Comparison of ENCODE assay signal across 1 cellular context in the genomic region with DNA sequence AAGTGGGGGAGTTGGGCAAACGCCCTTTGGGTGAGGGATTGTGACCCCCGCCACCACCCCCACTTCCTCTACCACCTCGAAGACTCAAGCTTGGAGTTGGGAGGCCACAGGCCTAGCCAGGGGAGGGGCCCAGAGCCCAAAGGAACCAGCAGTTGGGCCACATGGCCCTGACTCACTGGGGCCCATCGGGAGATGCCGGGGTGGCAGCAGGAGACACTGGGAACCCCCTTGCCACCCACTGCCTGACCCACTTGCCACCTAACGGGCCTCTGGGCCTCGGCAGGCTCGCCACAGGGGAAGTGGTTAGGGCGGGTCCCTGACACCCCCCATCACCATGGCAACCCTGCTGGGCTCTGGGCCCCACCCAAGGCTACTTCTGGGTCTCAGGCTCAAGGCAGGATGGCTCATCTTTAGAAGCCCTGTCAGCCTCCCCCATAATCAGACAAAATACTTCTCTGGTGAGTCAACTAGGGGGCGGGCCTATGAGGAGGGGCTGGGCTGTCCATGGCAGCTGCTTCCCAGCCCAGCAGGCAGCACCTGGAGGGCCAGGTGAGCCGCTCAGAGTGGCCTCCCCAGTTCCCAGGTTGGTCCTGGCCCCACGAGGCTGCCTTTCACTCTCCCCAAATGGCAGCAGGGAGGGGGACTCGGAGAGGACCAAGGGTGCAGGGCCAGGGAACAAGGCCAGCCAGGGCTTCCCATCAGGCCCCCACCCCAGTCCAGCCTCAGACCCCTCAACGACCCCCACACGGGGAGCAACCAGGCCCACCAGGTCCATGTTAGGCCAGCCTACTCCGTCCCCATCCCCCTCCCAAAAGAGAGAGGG.
TF ChIP-seq lines count a peak whose summit lies in the region.

No MANE protein-coding gene starts in this region.

TF ChIP-seq in HEK293, 187 proteins besides CTCF, POLR2A, EP300 and RAD21 (continued from another document and continues in another):
- TF ChIP-seq, protein P1, sequence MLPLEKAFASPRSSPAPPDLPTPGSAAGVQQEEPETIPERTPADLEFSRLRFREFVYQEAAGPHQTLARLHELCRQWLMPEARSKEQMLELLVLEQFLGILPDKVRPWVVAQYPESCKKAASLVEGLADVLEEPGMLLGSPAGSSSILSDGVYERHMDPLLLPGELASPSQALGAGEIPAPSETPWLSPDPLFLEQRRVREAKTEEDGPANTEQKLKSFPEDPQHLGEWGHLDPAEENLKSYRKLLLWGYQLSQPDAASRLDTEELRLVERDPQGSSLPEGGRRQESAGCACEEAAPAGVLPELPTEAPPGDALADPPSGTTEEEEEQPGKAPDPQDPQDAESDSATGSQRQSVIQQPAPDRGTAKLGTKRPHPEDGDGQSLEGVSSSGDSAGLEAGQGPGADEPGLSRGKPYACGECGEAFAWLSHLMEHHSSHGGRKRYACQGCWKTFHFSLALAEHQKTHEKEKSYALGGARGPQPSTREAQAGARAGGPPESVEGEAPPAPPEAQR (tag by site-specific recombination; IDR thresholded peaks at IDR 0.05) = no peak
- TF ChIP-seq KLF9 (tag by site-specific recombination; IDR thresholded peaks at IDR 0.05; ENCODE audit: low read depth) (peak; percentile 54), HIC1 (tag by site-specific recombination; IDR thresholded peaks at IDR 0.05) (peak; percentile 41; the same call in 1 of the 2 replicates), KLF17 (tag by site-specific recombination; IDR thresholded peaks at IDR 0.05) (peak; percentile 33; the same call in 1 of the 2 replicates), ZNF701 (tag by site-specific recombination; IDR thresholded peaks at IDR 0.05) (no peak), ZSCAN30 (tag by site-specific recombination; IDR thresholded peaks at IDR 0.05) (no peak), ZNF692 (tag by site-specific recombination; IDR thresholded peaks at IDR 0.05) (peak; percentile 97), ZNF544 (tag by site-specific recombination; IDR thresholded peaks at IDR 0.05) (no peak), ZNF626 (tag by site-specific recombination; IDR thresholded peaks at IDR 0.05) (no peak), ZXDB (tag by site-specific recombination; IDR thresholded peaks at IDR 0.05) (no peak), SP7 (tag by site-specific recombination; IDR thresholded peaks at IDR 0.05) (peak; percentile 67), ZEB2 (tag by site-specific recombination; IDR thresholded peaks at IDR 0.05) (peak; percentile 77), AEBP2 (tag by site-specific recombination; IDR thresholded peaks at IDR 0.05; ENCODE audit: borderline replicate concordance) (no peak), ZNF302 (tag by site-specific recombination; IDR thresholded peaks at IDR 0.05; ENCODE audit: low read depth) (no peak), ZNF585B (tag by site-specific recombination; IDR thresholded peaks at IDR 0.05) (no peak), GLIS1 (tag by site-specific recombination; IDR thresholded peaks at IDR 0.05) (no peak), PRDM10 (tag by site-specific recombination; IDR thresholded peaks at IDR 0.05) (peak; percentile 19), ZNF510 (tag by site-specific recombination; IDR thresholded peaks at IDR 0.05; ENCODE audit: insufficient replicate concordance) (no peak), KLF8 (tag by site-specific recombination; IDR thresholded peaks at IDR 0.05) (no peak), ZNF148 (tag by site-specific recombination; IDR thresholded peaks at IDR 0.05; ENCODE audit: borderline replicate concordance) (no peak), SP3 (tag by site-specific recombination; IDR thresholded peaks at IDR 0.05) (peak; percentile 37), ZBTB49 (tag by site-specific recombination; IDR thresholded peaks at IDR 0.05; ENCODE audit: low read depth) (no peak), HOXA7 (CRISPR knock-in tag; IDR thresholded peaks at IDR 0.05; ENCODE audit: borderline replicate concordance) (no peak), ZNF830 (tag by site-specific recombination; IDR thresholded peaks at IDR 0.05; ENCODE audit: low read depth) (no peak), ZNF48 (tag by site-specific recombination; IDR thresholded peaks at IDR 0.05) (no peak), ZFP69B (tag by site-specific recombination; IDR thresholded peaks at IDR 0.05) (peak; percentile 96), PATZ1 (tag by site-specific recombination; IDR thresholded peaks at IDR 0.05) (peak; percentile 62; the same call in 1 of the 2 replicates), ZFP41 (tag by site-specific recombination; IDR thresholded peaks at IDR 0.05; ENCODE audit: borderline replicate concordance) (no peak), GLIS2 (tag by site-specific recombination; IDR thresholded peaks at IDR 0.05) (peak; percentile 70)
- TF ChIP-seq, protein P2, sequence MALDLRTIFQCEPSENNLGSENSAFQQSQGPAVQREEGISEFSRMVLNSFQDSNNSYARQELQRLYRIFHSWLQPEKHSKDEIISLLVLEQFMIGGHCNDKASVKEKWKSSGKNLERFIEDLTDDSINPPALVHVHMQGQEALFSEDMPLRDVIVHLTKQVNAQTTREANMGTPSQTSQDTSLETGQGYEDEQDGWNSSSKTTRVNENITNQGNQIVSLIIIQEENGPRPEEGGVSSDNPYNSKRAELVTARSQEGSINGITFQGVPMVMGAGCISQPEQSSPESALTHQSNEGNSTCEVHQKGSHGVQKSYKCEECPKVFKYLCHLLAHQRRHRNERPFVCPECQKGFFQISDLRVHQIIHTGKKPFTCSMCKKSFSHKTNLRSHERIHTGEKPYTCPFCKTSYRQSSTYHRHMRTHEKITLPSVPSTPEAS (tag by site-specific recombination; IDR thresholded peaks at IDR 0.05) = no peak
